ENCODE assay signal across 17 cellular contexts in the genomic region with DNA sequence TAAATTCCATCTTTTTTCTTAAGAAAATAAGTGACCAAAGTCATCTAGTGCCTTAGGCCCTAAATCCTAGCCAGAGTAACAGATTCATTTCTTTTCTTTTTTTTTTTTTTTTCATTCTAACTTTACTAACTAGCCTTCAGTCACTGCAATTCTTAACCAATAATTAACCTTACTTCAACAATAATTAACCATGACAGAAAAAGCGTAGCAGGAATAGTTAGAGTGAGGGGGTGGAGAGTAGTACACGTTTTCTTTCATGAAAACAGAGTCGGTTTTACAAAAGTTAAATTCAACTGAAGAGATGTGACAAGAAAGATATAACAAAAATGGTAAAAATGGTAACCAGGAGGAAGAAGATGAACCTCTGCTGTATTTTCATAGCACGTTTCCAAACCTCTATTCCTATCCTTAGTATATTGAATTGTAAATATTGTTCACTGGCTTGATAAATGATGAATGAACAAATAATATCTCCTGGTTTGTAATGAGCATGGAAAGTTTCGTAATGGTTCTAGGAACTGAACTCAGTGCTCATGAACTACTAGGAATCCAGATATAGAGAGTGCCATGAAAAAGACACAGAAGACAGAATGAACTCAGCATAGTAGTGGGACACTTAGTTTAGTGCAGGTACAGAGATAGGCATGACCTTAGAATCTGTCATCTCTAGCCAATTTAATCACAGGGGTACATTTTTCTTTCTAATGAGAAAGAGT.
DNase-seq lines count a peak whose midpoint lies in the region; ATAC-seq, FAIRE-seq and TF ChIP-seq lines count a peak whose summit lies in the region.
"Had no signal": no experiment of that assay in that cellular context is flagged by ENCODE, and none has a peak within 500 bp of the region (broad histone marks: within the 10 kb centered on the region; RNA-seq: fewer than 3 reads in every experiment).

No MANE protein-coding gene starts in this region.

- peak; percentile 88 to 95 (median 90) for ATAC-seq in right lobe of liver

- H3K36me3 ChIP-seq in right lobe of liver (no peaks in the 10 kb centered on the region), small intestine (ENCODE audit: control insufficient read depth in 2 of 2, insufficient read depth in 2 of 2, low read length in 2 of 2) (no peaks in the 10 kb centered on the region)

- intact Hi-C loops in right lobe of liver (cut with DNase I): no loop called here

- no peaks in the 10 kb centered on the region for H3K9me3 ChIP-seq in right lobe of liver
- H3K9me3 ChIP-seq in small intestine (ENCODE audit: control insufficient read depth, low read depth): no peaks in the 10 kb centered on the region

- H3K36me3 Mint-ChIP-seq in nephron progenitor cell (ENCODE audit: low read depth): no peaks in the 10 kb centered on the region

- in situ Hi-C loops in ACHN (cut with HindIII; ENCODE audit: low pct_ligation_motif_present, low pct_unique_long_range_greater_than_20kb, low sequenced_read_pairs): no loop called here

- no peak for FAIRE-seq in small intestine (lab: Jason Lieb, UNC)
- FAIRE-seq: D721Med, GM12892 had no signal

- H3K4me1 ChIP-seq in right lobe of liver: peaks cover 0 to 41% (median 11%) of the 10 kb centered on the region in 4 donors
- no peaks in the 10 kb centered on the region for H3K4me1 ChIP-seq in small intestine (ENCODE audit: control insufficient read depth in 2 of 2, insufficient read depth in 1 of 2, low read depth in 1 of 2, low read length in 1 of 2)
- H3K4me1 ChIP-seq: BLaER1 treated with 17β-estradiol and CSF1 and Interleukin-3, amounts not matched to agents 10 nM and 100 nM had no signal

- H3K27ac Mint-ChIP-seq in nephron progenitor cell: no peak overlapping the region
- H3K27ac Mint-ChIP-seq: CD4-positive, alpha-beta T cell; H9 had no signal

- no peaks in the 10 kb centered on the region for H3K4me1 Mint-ChIP-seq in nephron progenitor cell
- H3K4me1 Mint-ChIP-seq: H9 had no signal

- TF ChIP-seq POLR2A in right lobe of liver (IDR thresholded peaks at IDR 0.05): peak; percentile 49

- H3K4me3 Mint-ChIP-seq in nephron progenitor cell: no peak overlapping the region
- H3K4me3 Mint-ChIP-seq: CD4-positive, alpha-beta T cell; H9 had no signal

- H3K4me3 ChIP-seq in epithelial cell of proximal tubule (ENCODE audit: low read depth, low read length) (peak overlapping the region; percentile 9), right lobe of liver (no peak overlapping the region), small intestine (ENCODE audit: low read depth in 1 of 2, low read length in 2 of 2) (no peak overlapping the region)
- H3K4me3 ChIP-seq: BLaER1 treated with 17β-estradiol and CSF1 and Interleukin-3, amounts not matched to agents 10 nM and 100 nM had no signal

- TF ChIP-seq CTCF in epithelial cell of proximal tubule (conservative IDR thresholded peaks at IDR 0.05; ENCODE audit: low read depth, low read length) (no peak), right lobe of liver (IDR thresholded peaks at IDR 0.05) (no peak), nephron progenitor cell (IDR thresholded peaks at IDR 0.05) (no peak)

- WGBS in right lobe of liver (ENCODE audit: insufficient coverage, low coverage, low lambda C conversion rate, missing lambda C conversion rate): 19% methylated on average over 5 of the region's 5 CpGs
- 15 to 51% (median 20%) methylated on average over 5 of the region's 5 CpGs for WGBS in small intestine, 3 donors

- H3K27ac ChIP-seq in right lobe of liver (peak overlapping the region; percentile 47 to 79 (median 71)), small intestine (ENCODE audit: low read depth in 1 of 2, low read length in 1 of 2) (no peak overlapping the region)
- H3K27ac ChIP-seq: BLaER1 treated with 17β-estradiol and CSF1 and Interleukin-3, amounts not matched to agents 10 nM and 100 nM had no signal

- H3K27me3 ChIP-seq in right lobe of liver (no peaks in the 10 kb centered on the region), small intestine (ENCODE audit: control insufficient read depth in 2 of 2, insufficient read depth in 2 of 2, low read length in 2 of 2) (no peaks in the 10 kb centered on the region)
- H3K27me3 ChIP-seq: BLaER1 treated with 17β-estradiol and CSF1 and Interleukin-3, amounts not matched to agents 10 nM and 100 nM had no signal

- no peaks in the 10 kb centered on the region for H3K27me3 Mint-ChIP-seq in nephron progenitor cell (ENCODE audit: low read depth, poor library complexity)
- H3K27me3 Mint-ChIP-seq: CD4-positive, alpha-beta T cell had no signal

- peaks cover 4% of the 10 kb centered on the region for H3K9me3 Mint-ChIP-seq in nephron progenitor cell
- H3K9me3 Mint-ChIP-seq: H9 had no signal

- peak; percentile 10 for DNase-seq in ACHN
- peak; percentile 66 for DNase-seq in epithelial cell of proximal tubule (ENCODE audit: low read depth)
- DNase-seq in right lobe of liver: no peak
- peak; percentile 10 for DNase-seq in small intestine
- DNase-seq in nephron progenitor cell: no peak
- no peak for DNase-seq in middle frontal gyrus (ENCODE audit: extremely low spot score, low spot score)
- DNase-seq in NCI-H2196 treated with DMSO at 0.1 percent for 48 hours (lab: John Stamatoyannopoulos, UW; ENCODE audit: unreplicated experiment): no peak
- DNase-seq: 8988T; CD4-positive, alpha-beta T cell; DMS153; DND-41; GDM1; GOT3; H9 had no signal

Comparison
In these comparisons a context has a peak if more than half of its experiments do, and no peak if none do; other contexts are left out.
1. DNase-seq: peak in ACHN (single experiment), epithelial cell of proximal tubule (single experiment) and small intestine (single experiment); none in right lobe of liver (0 of 3), nephron progenitor cell (single experiment), middle frontal gyrus (single experiment) and NCI-H2196 treated with DMSO at 0.1 percent for 48 hours (single experiment).
2. H3K27ac ChIP-seq: peak in right lobe of liver (3 of 3); none in small intestine (0 of 2).